1 cellular context compared by ENCODE assay signal in genomic region chr10:69961168-69961863, GRCh38.
TF ChIP-seq lines count a peak whose summit lies in the region.

No MANE protein-coding gene starts in this region.

TF ChIP-seq in GM23338, 12 proteins besides CTCF, POLR2A, EP300 and RAD21 (continued from another document):
- no peak for TF ChIP-seq ZNF462 (CRISPR knock-in tag; IDR thresholded peaks at IDR 0.05)
- TF ChIP-seq JUNB (IDR thresholded peaks at IDR 0.05; ENCODE audit: unreplicated experiment), result no peak
- no peak for TF ChIP-seq EZH2 (IDR thresholded peaks at IDR 0.05; ENCODE audit: low read depth, unreplicated experiment)
- no peak for TF ChIP-seq ETS1 (IDR thresholded peaks at IDR 0.05)
- TF ChIP-seq NANOG (IDR thresholded peaks at IDR 0.05; ENCODE audit: borderline replicate concordance), result no peak
- TF ChIP-seq ZNF114 (CRISPR knock-in tag; IDR thresholded peaks at IDR 0.05), result no peak
- no peak for TF ChIP-seq REST (IDR thresholded peaks at IDR 0.05; ENCODE audit: unreplicated experiment)
- TF ChIP-seq POLR2AphosphoS5 (IDR thresholded peaks at IDR 0.05; ENCODE audit: low read depth), result no peak
- TF ChIP-seq STAT1 (IDR thresholded peaks at IDR 0.05; ENCODE audit: unreplicated experiment), result no peak
- TF ChIP-seq CREB1 (CRISPR knock-in tag; IDR thresholded peaks at IDR 0.05; ENCODE audit: low read depth), result no peak
